Comparison of ENCODE assay signal across 28 cellular contexts in the genomic region with DNA sequence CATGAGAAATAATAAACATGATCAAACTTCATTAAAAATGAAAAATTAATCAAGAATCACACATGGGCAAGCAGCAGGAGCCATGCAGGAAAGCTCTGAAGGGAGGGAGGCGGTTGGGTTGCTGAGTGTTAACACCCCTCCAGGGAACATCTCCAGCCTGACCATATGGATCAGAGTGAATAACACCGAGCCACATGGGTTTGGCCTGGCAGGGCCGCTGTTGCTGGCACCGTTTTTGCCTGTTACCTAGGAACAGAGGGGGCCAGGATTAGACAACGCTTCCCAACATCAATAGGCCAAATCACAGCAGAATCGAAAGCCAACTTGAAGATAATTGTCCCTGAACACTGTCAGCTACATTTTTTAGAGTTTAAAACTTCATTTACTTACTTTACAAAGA.
A peak's percentile ranks its signal among the peaks of the same experiment; 100 is the strongest.
DNase-seq lines count a peak whose midpoint lies in the region; ATAC-seq and TF ChIP-seq lines count a peak whose summit lies in the region.
"Had no signal": no experiment of that assay in that cellular context is flagged by ENCODE, and none has a peak within 500 bp of the region (broad histone marks: within the 10 kb centered on the region; RNA-seq: fewer than 3 reads in every experiment).

No MANE protein-coding gene starts in this region.

- H3K27me3 ChIP-seq in BE2C = no peaks in the 10 kb centered on the region
- H3K27me3 ChIP-seq in GM23338 (ENCODE audit: insufficient read depth) = no peaks in the 10 kb centered on the region
- H3K27me3 ChIP-seq: brain microvascular endothelial cell, colonic mucosa, gastrocnemius medialis, right atrium auricular region, SJSA1, spleen, suprapubic skin had no signal

- H3K36me3 ChIP-seq in BE2C = no peaks in the 10 kb centered on the region
- H3K36me3 ChIP-seq in GM23338 (ENCODE audit: insufficient read depth) = no peaks in the 10 kb centered on the region
- H3K36me3 ChIP-seq: brain microvascular endothelial cell, colonic mucosa, gastrocnemius medialis, right atrium auricular region, SJSA1, spleen, suprapubic skin had no signal

- no peak overlapping the region for H3K27ac ChIP-seq in GM23338 (ENCODE audit: low read depth)
- H3K27ac ChIP-seq: brain microvascular endothelial cell, colonic mucosa, gastrocnemius medialis, KMS-11, right atrium auricular region, SJSA1, spleen, suprapubic skin had no signal

- H3K4me1 Mint-ChIP-seq in GM23338 = peaks cover 26% of the 10 kb centered on the region

- no peaks in the 10 kb centered on the region for H3K27me3 Mint-ChIP-seq in GM23338 (ENCODE audit: insufficient read depth, low read depth, poor library complexity)
- H3K27me3 Mint-ChIP-seq: activated T-cell treated with anti-CD3 and anti-CD28 coated beads, Interleukin-2, amount 50 U/mL, for 24 hours; naive thymus-derived CD8-positive, alpha-beta T cell; stimulated activated naive B cell treated with anti-CD40 and anti-IgM and Interleukin-4, amounts not matched to agents 10 μg/mL and 1 μg/mL and 100 μg/mL, for 72 hours; T-helper 17 cell had no signal

- no peaks in the 10 kb centered on the region for H3K9me2 ChIP-seq in GM23338 (ENCODE audit: insufficient read depth)

- no peak overlapping the region for H2AFZ ChIP-seq in GM23338

- H3F3A ChIP-seq in GM23338 (replicated peaks; ENCODE audit: low read depth) = no peaks in the 10 kb centered on the region

- H3K79me2 ChIP-seq in GM23338 (replicated peaks; ENCODE audit: insufficient read depth) = no peaks in the 10 kb centered on the region

- no peak overlapping the region for H3K27ac Mint-ChIP-seq in GM23338
- H3K27ac Mint-ChIP-seq: activated T-cell treated with anti-CD3 and anti-CD28 coated beads, Interleukin-2, amount 50 U/mL, for 24 hours; immature natural killer cell; mesothelial cell of epicardium; naive thymus-derived CD8-positive, alpha-beta T cell; stimulated activated naive B cell treated with anti-CD40 and anti-IgM and Interleukin-4, amounts not matched to agents 10 μg/mL and 1 μg/mL and 100 μg/mL, for 72 hours; T-helper 17 cell had no signal

- ATAC-seq in GM23338 = peak; percentile 72
- no peak for ATAC-seq in HG02623 (IDR thresholded peaks at IDR 0.05; ENCODE audit: unreplicated experiment)
- no peak for ATAC-seq in GM18498 (IDR thresholded peaks at IDR 0.05; ENCODE audit: unreplicated experiment)
- ATAC-seq: gastrocnemius medialis; left lobe of liver; naive thymus-derived CD8-positive, alpha-beta T cell; stimulated activated naive B cell treated with anti-CD40 and anti-IgM and Interleukin-4, amounts not matched to agents 10 μg/mL and 1 μg/mL and 100 μg/mL, for 72 hours; T-helper 17 cell had no signal

- no peak overlapping the region for H3K4me3 Mint-ChIP-seq in GM23338
- H3K4me3 Mint-ChIP-seq: activated T-cell treated with anti-CD3 and anti-CD28 coated beads, Interleukin-2, amount 50 U/mL, for 24 hours; immature natural killer cell; mesothelial cell of epicardium; naive thymus-derived CD8-positive, alpha-beta T cell; stimulated activated naive B cell treated with anti-CD40 and anti-IgM and Interleukin-4, amounts not matched to agents 10 μg/mL and 1 μg/mL and 100 μg/mL, for 72 hours; T-helper 17 cell had no signal

- no peaks in the 10 kb centered on the region for H3K9me3 ChIP-seq in BE2C
- H3K9me3 ChIP-seq: colonic mucosa, gastrocnemius medialis, right atrium auricular region, SJSA1, spleen, suprapubic skin had no signal

- no peaks in the 10 kb centered on the region for H3K9me3 Mint-ChIP-seq in GM23338
- H3K9me3 Mint-ChIP-seq: activated T-cell treated with anti-CD3 and anti-CD28 coated beads, Interleukin-2, amount 50 U/mL, for 24 hours; immature natural killer cell; mesothelial cell of epicardium; naive thymus-derived CD8-positive, alpha-beta T cell; stimulated activated naive B cell treated with anti-CD40 and anti-IgM and Interleukin-4, amounts not matched to agents 10 μg/mL and 1 μg/mL and 100 μg/mL, for 72 hours had no signal

- H4K20me1 ChIP-seq in GM23338 (replicated peaks; ENCODE audit: insufficient read depth) = 0 out of 2 replicates have a peak, but pooled peaks cover 2% of the 10 kb centered on the region

- H3K36me3 Mint-ChIP-seq in GM23338 (ENCODE audit: low read depth) = no peaks in the 10 kb centered on the region
- H3K36me3 Mint-ChIP-seq: mesothelial cell of epicardium; stimulated activated naive B cell treated with anti-CD40 and anti-IgM and Interleukin-4, amounts not matched to agents 10 μg/mL and 1 μg/mL and 100 μg/mL, for 72 hours had no signal

- no peak for TF ChIP-seq CTCF in BE2C (IDR thresholded peaks at IDR 0.05; ENCODE audit: low read depth, low read length)
- TF ChIP-seq CTCF in GM23338 (conservative IDR thresholded peaks at IDR 0.05; ENCODE audit: low read depth in 2 of 2) = no peak

- H3K4me1 ChIP-seq in BE2C (peaks cover 29% of the 10 kb centered on the region), GM23338 (ENCODE audit: insufficient read depth) (peaks cover 17% of the 10 kb centered on the region)
- H3K4me1 ChIP-seq: colonic mucosa, gastrocnemius medialis, right atrium auricular region, SJSA1, suprapubic skin had no signal

- H3K4me3 ChIP-seq in BE2C (ENCODE audit: low read depth, low read length) = no peak overlapping the region
- H3K4me3 ChIP-seq in GM23338 = no peak overlapping the region
- H3K4me3 ChIP-seq: colonic mucosa, gastrocnemius medialis, right atrium auricular region, SJSA1, spleen, suprapubic skin had no signal

- peak; percentile 25 for DNase-seq in BE2C
- no peak for DNase-seq in GM23338 (ENCODE audit: low spot score)
- peak; percentile 95 to 97 for DNase-seq in NCI-H524 (lab: John Stamatoyannopoulos, UW)
- peak; percentile 18 for DNase-seq in fibroblast of the conjunctiva (ENCODE audit: low read depth)
- DNase-seq in SK-N-DZ (ENCODE audit: low spot score) = no peak
- DNase-seq: activated CD4-positive, alpha-beta T cell treated with anti-CD3 and anti-CD28 coated beads for 48 hours; activated gamma-delta T cell treated with Interleukin-2 at 50 U/mL for 16 hours; activated T-cell treated with anti-CD3 and anti-CD28 coated beads, Interleukin-2, amount 50 U/mL, for 24 hours; brain microvascular endothelial cell; colonic mucosa; effector memory CD4-positive, alpha-beta T cell; gastrocnemius medialis; immature natural killer cell; naive thymus-derived CD8-positive, alpha-beta T cell; NCI-H1930; NCI-H510A treated with DMSO at 0.1 percent for 48 hours; spleen; stimulated activated CD4-positive, alpha-beta T cell treated with anti-CD3 and anti-CD28 coated beads, Interleukin-4, amount 100 ng/mL, for 24 hours; stimulated activated naive B cell treated with anti-CD40 and anti-IgM and Interleukin-4, amounts not matched to agents 10 μg/mL and 1 μg/mL and 100 μg/mL, for 72 hours; T-helper 17 cell had no signal

- H3K4me2 ChIP-seq in GM23338 = no peak overlapping the region
- H3K4me2 ChIP-seq: KMS-11 had no signal

TF ChIP-seq in GM23338, 12 proteins besides CTCF, POLR2A, EP300 and RAD21 (continues in another document):
- TF ChIP-seq, protein P1, sequence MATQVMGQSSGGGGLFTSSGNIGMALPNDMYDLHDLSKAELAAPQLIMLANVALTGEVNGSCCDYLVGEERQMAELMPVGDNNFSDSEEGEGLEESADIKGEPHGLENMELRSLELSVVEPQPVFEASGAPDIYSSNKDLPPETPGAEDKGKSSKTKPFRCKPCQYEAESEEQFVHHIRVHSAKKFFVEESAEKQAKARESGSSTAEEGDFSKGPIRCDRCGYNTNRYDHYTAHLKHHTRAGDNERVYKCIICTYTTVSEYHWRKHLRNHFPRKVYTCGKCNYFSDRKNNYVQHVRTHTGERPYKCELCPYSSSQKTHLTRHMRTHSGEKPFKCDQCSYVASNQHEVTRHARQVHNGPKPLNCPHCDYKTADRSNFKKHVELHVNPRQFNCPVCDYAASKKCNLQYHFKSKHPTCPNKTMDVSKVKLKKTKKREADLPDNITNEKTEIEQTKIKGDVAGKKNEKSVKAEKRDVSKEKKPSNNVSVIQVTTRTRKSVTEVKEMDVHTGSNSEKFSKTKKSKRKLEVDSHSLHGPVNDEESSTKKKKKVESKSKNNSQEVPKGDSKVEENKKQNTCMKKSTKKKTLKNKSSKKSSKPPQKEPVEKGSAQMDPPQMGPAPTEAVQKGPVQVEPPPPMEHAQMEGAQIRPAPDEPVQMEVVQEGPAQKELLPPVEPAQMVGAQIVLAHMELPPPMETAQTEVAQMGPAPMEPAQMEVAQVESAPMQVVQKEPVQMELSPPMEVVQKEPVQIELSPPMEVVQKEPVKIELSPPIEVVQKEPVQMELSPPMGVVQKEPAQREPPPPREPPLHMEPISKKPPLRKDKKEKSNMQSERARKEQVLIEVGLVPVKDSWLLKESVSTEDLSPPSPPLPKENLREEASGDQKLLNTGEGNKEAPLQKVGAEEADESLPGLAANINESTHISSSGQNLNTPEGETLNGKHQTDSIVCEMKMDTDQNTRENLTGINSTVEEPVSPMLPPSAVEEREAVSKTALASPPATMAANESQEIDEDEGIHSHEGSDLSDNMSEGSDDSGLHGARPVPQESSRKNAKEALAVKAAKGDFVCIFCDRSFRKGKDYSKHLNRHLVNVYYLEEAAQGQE (IDR thresholded peaks at IDR 0.05; ENCODE audit: unreplicated experiment) = no peak
- no peak for TF ChIP-seq STAT1 (IDR thresholded peaks at IDR 0.05; ENCODE audit: unreplicated experiment)
- TF ChIP-seq ZNF331 (CRISPR knock-in tag; IDR thresholded peaks at IDR 0.05; ENCODE audit: low read depth) = no peak
- no peak for TF ChIP-seq ZNF114 (CRISPR knock-in tag; IDR thresholded peaks at IDR 0.05)
- TF ChIP-seq EZH2phosphoT487 (IDR thresholded peaks at IDR 0.05; ENCODE audit: unreplicated experiment) = no peak
- TF ChIP-seq POLR2AphosphoS5 (IDR thresholded peaks at IDR 0.05; ENCODE audit: low read depth) = no peak
- TF ChIP-seq CREB1 (CRISPR knock-in tag; IDR thresholded peaks at IDR 0.05; ENCODE audit: low read depth) = no peak
- no peak for TF ChIP-seq JUNB (IDR thresholded peaks at IDR 0.05; ENCODE audit: unreplicated experiment)
- no peak for TF ChIP-seq EZH2 (IDR thresholded peaks at IDR 0.05; ENCODE audit: low read depth, unreplicated experiment)

Comparison
In these comparisons a context has a peak if more than half of its experiments do, and no peak if none do; other contexts are left out.
1. DNase-seq: peak in BE2C (single experiment), NCI-H524 (2 of 2) and fibroblast of the conjunctiva (single experiment); none in GM23338 (single experiment) and SK-N-DZ (single experiment).